In the genomic region with DNA sequence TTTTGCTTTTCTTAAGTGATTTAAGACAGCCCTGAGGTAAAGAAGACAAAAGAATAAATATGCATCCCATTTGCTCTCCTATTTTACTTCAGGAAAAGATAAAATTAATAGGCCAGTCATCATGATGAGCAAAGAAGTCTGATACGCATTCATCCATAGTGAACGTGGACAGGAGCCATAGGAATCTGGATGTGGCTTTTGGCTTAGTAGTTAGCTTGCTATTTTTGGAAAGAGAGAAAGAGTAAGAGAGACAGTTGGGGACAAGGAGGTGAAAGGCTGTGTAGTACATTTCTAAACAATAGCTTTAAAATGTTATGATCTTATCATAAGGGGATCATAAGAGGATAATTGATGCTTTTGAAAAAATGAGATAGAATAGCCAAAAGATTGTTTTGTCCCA, we compare ENCODE assay signal across 1 cellular context.
TF ChIP-seq lines count a peak whose summit lies in the region.

No MANE protein-coding gene starts in this region.

TF ChIP-seq in SK-N-SH, 30 proteins besides CTCF, POLR2A, EP300 and RAD21 (continued from another document):
- TF ChIP-seq, protein P1, sequence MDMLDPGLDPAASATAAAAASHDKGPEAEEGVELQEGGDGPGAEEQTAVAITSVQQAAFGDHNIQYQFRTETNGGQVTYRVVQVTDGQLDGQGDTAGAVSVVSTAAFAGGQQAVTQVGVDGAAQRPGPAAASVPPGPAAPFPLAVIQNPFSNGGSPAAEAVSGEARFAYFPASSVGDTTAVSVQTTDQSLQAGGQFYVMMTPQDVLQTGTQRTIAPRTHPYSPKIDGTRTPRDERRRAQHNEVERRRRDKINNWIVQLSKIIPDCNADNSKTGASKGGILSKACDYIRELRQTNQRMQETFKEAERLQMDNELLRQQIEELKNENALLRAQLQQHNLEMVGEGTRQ (IDR thresholded peaks at IDR 0.05; ENCODE audit: borderline replicate concordance, low read depth, low read length) = no peak
- 0 out of 2 replicates have a peak, but pooled peaks have one; percentile 22 for TF ChIP-seq MEF2A (IDR thresholded peaks at IDR 0.05; ENCODE audit: borderline replicate concordance, low read depth)
- TF ChIP-seq FOXJ3 (CRISPR knock-in tag; IDR thresholded peaks at IDR 0.05) = no peak
- TF ChIP-seq FOXM1 (IDR thresholded peaks at IDR 0.05; ENCODE audit: low read depth) = no peak
TF ChIP-seq in SK-N-SH: peak in this region for 1.
